In the genomic region with DNA sequence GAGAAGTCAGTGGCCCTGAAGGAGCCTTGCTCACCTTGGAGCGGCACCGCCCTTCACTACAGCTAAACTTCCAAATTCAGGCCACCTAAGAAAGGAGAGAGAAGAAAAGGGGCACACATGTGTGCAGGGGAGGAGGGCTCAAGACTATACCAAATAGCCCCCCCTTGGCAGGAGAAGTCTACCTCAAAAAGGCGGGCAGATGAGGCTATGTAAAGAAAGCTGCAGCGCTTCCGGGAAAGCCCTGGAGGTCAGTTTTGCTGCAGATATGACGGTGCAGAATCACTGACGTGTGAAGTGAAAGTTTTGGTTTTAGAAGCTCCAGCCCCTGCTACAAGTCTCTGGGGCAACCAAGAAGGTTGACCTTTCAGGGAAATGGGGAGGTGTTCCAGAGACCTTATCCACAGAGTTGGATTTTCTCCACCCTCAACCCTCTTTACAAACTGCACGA, we compare ENCODE assay signal across 8 cellular contexts. TPM values are rescaled to one million over a fixed set of nuclear protein-coding genes. Genes with fewer than 3 reads are reported as not detected.
A peak's percentile ranks its signal among the peaks of the same experiment; 100 is the strongest.
DNase-seq lines count a peak whose midpoint lies in the region; ATAC-seq, FAIRE-seq and TF ChIP-seq lines count a peak whose summit lies in the region.

No MANE protein-coding gene starts in this region.

- peak overlapping the region; percentile 49 to 76 for H3K4me3 Mint-ChIP-seq in CD14-positive monocyte

- no peak for TF ChIP-seq CTCF in CD14-positive monocyte (IDR thresholded peaks at IDR 0.05)
- no peak for TF ChIP-seq CTCF in lung (IDR thresholded peaks at IDR 0.05; ENCODE audit: control extremely low read depth, extremely low read depth)

- in situ Hi-C loops in GM23248 (cut with MboI), result no loop called here

- no peaks in the 10 kb centered on the region for H3K9me3 Mint-ChIP-seq in CD14-positive monocyte

- H3K9me2 ChIP-seq in GM23248 (ENCODE audit: insufficient read depth), result no peaks in the 10 kb centered on the region

- no peak overlapping the region for H3K4me2 ChIP-seq in GM23248 (ENCODE audit: unreplicated experiment)

- no peak for FAIRE-seq in RCC 7860 (lab: Jason Lieb, UNC)

- H3K9me3 ChIP-seq in lung (ENCODE audit: control insufficient read depth in 2 of 2, insufficient read depth in 1 of 2, low read length in 1 of 2) (no peaks in the 10 kb centered on the region), GM23248 (ENCODE audit: low read depth) (no peaks in the 10 kb centered on the region)

- H3K4me1 ChIP-seq in lung (ENCODE audit: control insufficient read depth in 2 of 2, insufficient read depth in 2 of 2, low read length in 2 of 2) (peaks cover 41 to 46% of the 10 kb centered on the region in 2 donors), GM23248 (ENCODE audit: insufficient read depth) (peaks cover 16% of the 10 kb centered on the region)

- H3K27ac Mint-ChIP-seq in CD14-positive monocyte, result peak overlapping the region; percentile 96 to 99 (median 98)

- H2AFZ ChIP-seq in GM23248, result no peak overlapping the region

- peaks cover 83% of the 10 kb centered on the region for H3K4me1 Mint-ChIP-seq in CD14-positive monocyte

- peak overlapping the region; percentile 13 to 83 for H3K27ac ChIP-seq in lung (ENCODE audit: low read depth in 1 of 2, low read length in 1 of 2)
- H3K27ac ChIP-seq in GM23248, result no peak overlapping the region

- H3K27me3 ChIP-seq in lung (ENCODE audit: control insufficient read depth, insufficient read depth) (no peaks in the 10 kb centered on the region), GM23248 (replicated peaks; ENCODE audit: insufficient read depth) (no peaks in the 10 kb centered on the region)

- intact Hi-C loops in CD14-positive monocyte (cut with micrococcal nuclease), result no loop called here

- H3K27me3 Mint-ChIP-seq in CD14-positive monocyte (ENCODE audit: low read depth in 3 of 3), result peaks cover 0 to 3% (median 0%) of the 10 kb centered on the region in 3 donors

- H3K9ac ChIP-seq in GM23248, result no peak overlapping the region

- DNase-seq in CD14-positive monocyte (ENCODE audit: low spot score) (no peak), RCC 7860 (ENCODE audit: low spot score) (peak; percentile 36), lung (ENCODE audit: low spot score) (no peak), NCI-H82 (lab: John Stamatoyannopoulos, UW) (no peak), GM19238 (ENCODE audit: insufficient read length, low spot score) (no peak), GM23248 (no peak)

- H3K79me2 ChIP-seq in GM23248 (ENCODE audit: insufficient read depth), result peaks cover 82% of the 10 kb centered on the region

- H3K36me3 Mint-ChIP-seq in CD14-positive monocyte, result peaks cover 2 to 11% of the 10 kb centered on the region in 2 donors

- ATAC-seq in GM18907 (IDR thresholded peaks at IDR 0.05; ENCODE audit: unreplicated experiment) (peak; percentile 29), lung (ENCODE audit: insufficient read depth, low FRiP score) (no peak), GM19463 (IDR thresholded peaks at IDR 0.05; ENCODE audit: unreplicated experiment) (no peak)

- WGBS in lung, 2 donors, result 51 to 52% methylated on average over 8 of the region's 8 CpGs
- WGBS in GM23248 (ENCODE audit: low coverage in 1 of 2, low lambda C conversion rate in 2 of 2, missing lambda C conversion rate in 2 of 2), 2 experiments, result 95% methylated on average over 8 of the region's 8 CpGs

- peaks cover 13% of the 10 kb centered on the region for H3F3A ChIP-seq in GM23248 (ENCODE audit: insufficient read depth)

- H3K36me3 ChIP-seq in lung (ENCODE audit: control insufficient read depth in 2 of 2, insufficient read depth in 2 of 2, low read length in 2 of 2), result no peaks in the 10 kb centered on the region
- no peaks in the 10 kb centered on the region for H3K36me3 ChIP-seq in GM23248 (ENCODE audit: low read depth)

- H4K20me1 ChIP-seq in GM23248 (ENCODE audit: insufficient read depth), result no peaks in the 10 kb centered on the region

- H3K4me3 ChIP-seq in lung, result no peak overlapping the region
- no peak overlapping the region for H3K4me3 ChIP-seq in GM23248

RNA-seq across cellular contexts. Expression of gene PNMA1, which starts 48.2 kb away (rescaled TPM):
- polyA plus RNA-seq in CD14-positive monocyte (1 to 10 TPM; 4.4 to 6.4 TPM), lung (10 to 100 TPM; 11.0 to 19.6 TPM), GM23248 (2016; fragmentation: Nextera tagmentation; extraction: Ambion mirVana) (64.7 and 67.7 TPM in 2 replicates)
- total RNA-seq in lung, result 10 to 100 TPM; 31.9 to 34.1 TPM
- 14.2 and 18.2 TPM in 2 replicates for total RNA-seq in GM23248 (2014; rRNA removed; shearing (Covaris generic))
